ENCODE assay signal across 1 cellular context in genomic region chr17:59290146-59290998, GRCh38.
A peak's percentile ranks its signal among the peaks of the same experiment; 100 is the strongest.
TF ChIP-seq lines count a peak whose summit lies in the region.
"Not testable (repeated sequence)": the region's sequence is repeated elsewhere in the genome, so short reads cannot be mapped to it uniquely, and the experiment has no call there.

No MANE protein-coding gene starts in this region.

TF ChIP-seq in K562, 482 proteins besides CTCF, POLR2A, EP300 and RAD21 (continued from another document and continues in another):
- TF ChIP-seq ZBTB5 (IDR thresholded peaks at IDR 0.05) (0 out of 2 replicates have a peak, but pooled peaks have one; percentile 7), HES1 (IDR thresholded peaks at IDR 0.05; ENCODE audit: low read depth) (peak; percentile 96), CXXC5 (CRISPR knock-in tag; IDR thresholded peaks at IDR 0.05) (peak; percentile 97), SMAD3 (CRISPR knock-in tag; conservative IDR thresholded peaks at IDR 0.05) (peak; percentile 94), PBX2 (tag; conservative IDR thresholded peaks at IDR 0.05; ENCODE audit: low read depth) (peak; percentile 65), MTA3 (IDR thresholded peaks at IDR 0.05; ENCODE audit: borderline replicate concordance) (peak; percentile 48; the same call in 1 of the 2 replicates), ESRRA (IDR thresholded peaks at IDR 0.05; ENCODE audit: borderline replicate concordance, low read depth) (peak; percentile 53; the same call in 1 of the 2 replicates), ZBED1 (IDR thresholded peaks at IDR 0.05) (0 out of 2 replicates have a peak, but pooled peaks have one; percentile 47), BACH1 (tag; IDR thresholded peaks at IDR 0.05) (peak; percentile 66), MITF (IDR thresholded peaks at IDR 0.05) (peak; percentile 73), KLF16 (IDR thresholded peaks at IDR 0.05) (peak; percentile 97), SMARCE1 (IDR thresholded peaks at IDR 0.05) (peak; percentile 98), DMBX1 (CRISPR knock-in tag; IDR thresholded peaks at IDR 0.05; ENCODE audit: borderline replicate concordance) (peak; percentile 88), ZBTB40 (IDR thresholded peaks at IDR 0.05) (peak; percentile 49; the same call in 1 of the 2 replicates), SMARCC2 (IDR thresholded peaks at IDR 0.05; ENCODE audit: low read depth) (peak; percentile 97), MBD2 (IDR thresholded peaks at IDR 0.05; ENCODE audit: borderline replicate concordance, low read depth) (peak; percentile 56; the same call in 1 of the 2 replicates), NRF1 (conservative IDR thresholded peaks at IDR 0.05 in 1 of 2, IDR thresholded peaks at IDR 0.05 in 1 of 2) (peak; percentile 56 to 59), IFI16 (CRISPR knock-in tag; IDR thresholded peaks at IDR 0.05) (peak; percentile 80; the same call in 1 of the 2 replicates), RNF2 (IDR thresholded peaks at IDR 0.05) (peak; percentile 95), NR2F6 (CRISPR knock-in tag; IDR thresholded peaks at IDR 0.05) (0 out of 2 replicates have a peak, but pooled peaks have one; percentile 44), ZNF398 (CRISPR knock-in tag; IDR thresholded peaks at IDR 0.05) (0 out of 2 replicates have a peak, but pooled peaks have one; percentile 34), POLR2AphosphoS5 (IDR thresholded peaks at IDR 0.05; ENCODE audit: control insufficient read depth, insufficient read depth, low read depth, low read length) (peak; percentile 86), MEIS2 (IDR thresholded peaks at IDR 0.05; ENCODE audit: partially characterized antibody) (peak; percentile 83), NFATC3 (IDR thresholded peaks at IDR 0.05) (0 out of 2 replicates have a peak, but pooled peaks have one; percentile 32), TSHZ1 (CRISPR knock-in tag; IDR thresholded peaks at IDR 0.05) (peak; percentile 77; the same call in 1 of the 2 replicates), STAT5A (IDR thresholded peaks at IDR 0.05; ENCODE audit: borderline replicate concordance, low read length) (peak; percentile 73; the same call in 1 of the 2 replicates), ARID1B (IDR thresholded peaks at IDR 0.05) (peak; percentile 99), DDX20 (tag; IDR thresholded peaks at IDR 0.05; ENCODE audit: low read depth) (peak; percentile 88), ETS1 (conservative IDR thresholded peaks at IDR 0.05; ENCODE audit: control insufficient read depth, low read depth, low read length) (0 out of 2 replicates have a peak, but pooled peaks have one; percentile 24)
- TF ChIP-seq PBX2 (CRISPR knock-in tag; IDR thresholded peaks at IDR 0.05; ENCODE audit: low read depth); ZBTB40 (CRISPR knock-in tag; IDR thresholded peaks at IDR 0.05): not testable (repeated sequence)
